In the genomic region with DNA sequence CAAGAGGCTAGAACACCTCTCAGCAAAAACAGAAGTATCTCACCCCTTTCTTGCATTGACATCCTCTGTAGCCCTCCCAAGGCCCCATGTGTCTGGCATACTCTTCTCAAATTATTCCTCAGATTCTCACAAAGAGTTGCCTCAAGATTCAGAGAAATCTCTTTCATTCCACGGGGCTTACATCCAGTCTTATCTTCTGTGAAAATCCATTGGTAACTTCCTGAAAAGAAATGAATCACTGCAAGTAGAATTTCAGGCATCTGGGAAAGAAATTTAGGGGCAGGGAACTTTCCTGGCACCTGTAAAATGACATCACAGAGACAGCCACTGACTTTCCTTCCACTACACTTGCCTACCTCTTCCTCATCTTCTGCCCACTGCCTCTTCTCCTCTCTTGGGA, we compare ENCODE assay signal across 16 cellular contexts.
DNase-seq lines count a peak whose midpoint lies in the region; ATAC-seq and TF ChIP-seq lines count a peak whose summit lies in the region.
"Had no signal": no experiment of that assay in that cellular context is flagged by ENCODE, and none has a peak within 500 bp of the region (broad histone marks: within the 10 kb centered on the region; RNA-seq: fewer than 3 reads in every experiment).

No MANE protein-coding gene starts in this region.

- POLR2A ChIA-PET in BJ (lab: Charles Lee), result no interaction called here

- H3K4me2 ChIP-seq in GM23248 (ENCODE audit: unreplicated experiment) (no peak overlapping the region), mesendoderm (ENCODE audit: low read length) (no peak overlapping the region)

- no peak overlapping the region for H2AK5ac ChIP-seq in mesendoderm (ENCODE audit: low read length)

- H3F3A ChIP-seq in GM23248 (ENCODE audit: insufficient read depth), result no peaks in the 10 kb centered on the region

- no peaks in the 10 kb centered on the region for H3K36me3 ChIP-seq in BJ (ENCODE audit: control insufficient read depth, insufficient read depth, low read length)
- no peaks in the 10 kb centered on the region for H3K36me3 ChIP-seq in GM23248 (ENCODE audit: low read depth)
- no peaks in the 10 kb centered on the region for H3K36me3 ChIP-seq in mesendoderm (ENCODE audit: control insufficient read depth, insufficient read depth, low read length)

- H3K4ac ChIP-seq in mesendoderm (ENCODE audit: low read depth, low read length), result no peak overlapping the region

- H3K9ac ChIP-seq in GM23248 (no peak overlapping the region), mesendoderm (ENCODE audit: low read length) (no peak overlapping the region)

- no peaks in the 10 kb centered on the region for H3K79me1 ChIP-seq in mesendoderm (ENCODE audit: low read length)

- no peaks in the 10 kb centered on the region for H3K9me2 ChIP-seq in GM23248 (ENCODE audit: insufficient read depth)

- DNase-seq in BJ (ENCODE audit: low read depth), result peak; percentile 23
- DNase-seq in GM23248, result peak; percentile 3
- DNase-seq in NCI-H226, result peak; percentile 58
- peak; percentile 73 for DNase-seq in mesendoderm
- DNase-seq in SKM-1 treated with dmso at 0.1 percent for 144 hours (lab: John Stamatoyannopoulos, UW; ENCODE audit: unreplicated experiment), result no peak
- DNase-seq in left cardiac atrium, result no peak
- DNase-seq: 8988T; CD4-positive, alpha-beta memory T cell; DMS79 treated with DMSO at 0.1 percent for 48 hours; GOT3; H9; KG1 had no signal

- in situ Hi-C loops in GM23248 (cut with MboI), result no loop called here

- no peak overlapping the region for H3K18ac ChIP-seq in mesendoderm (ENCODE audit: low read length)

- no peak overlapping the region for H3K27ac ChIP-seq in GM23248
- no peak overlapping the region for H3K27ac ChIP-seq in mesendoderm (ENCODE audit: low read depth, low read length)
- H3K27ac ChIP-seq: C4-2B, HL-60 had no signal

- H2AFZ ChIP-seq in GM23248, result no peak overlapping the region

- intact Hi-C loops in left cardiac atrium (cut with DNase I), result no loop called here

- H2BK5ac ChIP-seq in mesendoderm (ENCODE audit: low read length), result no peak overlapping the region

- H3K4me1 ChIP-seq in GM23248 (ENCODE audit: insufficient read depth) (no peaks in the 10 kb centered on the region), mesendoderm (ENCODE audit: control insufficient read depth, low read depth, low read length) (no peaks in the 10 kb centered on the region)

- no peak overlapping the region for H3K23ac ChIP-seq in mesendoderm (ENCODE audit: low read length)

- H4K8ac ChIP-seq in mesendoderm (ENCODE audit: low read depth, low read length), result no peak overlapping the region

- H4K5ac ChIP-seq in mesendoderm (ENCODE audit: low read length), result no peak overlapping the region

- no peaks in the 10 kb centered on the region for H3K27me3 ChIP-seq in BJ (ENCODE audit: control insufficient read depth, insufficient read depth, low read length)
- H3K27me3 ChIP-seq in GM23248 (replicated peaks; ENCODE audit: insufficient read depth), result no peaks in the 10 kb centered on the region
- no peaks in the 10 kb centered on the region for H3K27me3 ChIP-seq in mesendoderm (ENCODE audit: insufficient read depth, low read length, poor library complexity)

- H3K4me3 ChIP-seq in BJ (ENCODE audit: low read depth, low read length) (no peak overlapping the region), GM23248 (no peak overlapping the region), mesendoderm (ENCODE audit: low read length) (no peak overlapping the region)
- H3K4me3 ChIP-seq: GM12878 had no signal

- H2BK15ac ChIP-seq in mesendoderm (replicated peaks; ENCODE audit: low read depth), result no peak overlapping the region

- no peaks in the 10 kb centered on the region for H4K20me1 ChIP-seq in GM23248 (ENCODE audit: insufficient read depth)

- no peak overlapping the region for H3K56ac ChIP-seq in mesendoderm (ENCODE audit: low read length)

- CTCF ChIA-PET in BJ (lab: Yijun Ruan, JAX), result interaction anchor here (0.8 kb wide), 1 partner anchor 9 kb away, joined by 3 read pairs; no protein-coding TSS in a partner anchor

- ATAC-seq in HG02571 (IDR thresholded peaks at IDR 0.05; ENCODE audit: unreplicated experiment) (no peak), left cardiac atrium (no peak)
- ATAC-seq: GM12878 had no signal

- no peak for TF ChIP-seq CTCF in BJ (IDR thresholded peaks at IDR 0.05; ENCODE audit: insufficient read depth, low read depth, low read length)

- WGBS in GM23248 (ENCODE audit: low coverage in 1 of 2, low lambda C conversion rate in 2 of 2, missing lambda C conversion rate in 2 of 2), 2 experiments, result 0% methylated on average over 1 of the region's 1 CpG
- no CpG with 5 or more reads among the region's 1 CpG for WGBS in mesendoderm (ENCODE audit: extremely low coverage, insufficient coverage, low lambda C conversion rate)

- no peaks in the 10 kb centered on the region for H3K79me2 ChIP-seq in GM23248 (ENCODE audit: insufficient read depth)
- H3K79me2 ChIP-seq in mesendoderm (ENCODE audit: control insufficient read depth, insufficient read depth, low read length), result no peaks in the 10 kb centered on the region

- H2BK120ac ChIP-seq in mesendoderm (ENCODE audit: low read depth, low read length), result no peak overlapping the region

- H3K9me3 ChIP-seq in GM23248 (ENCODE audit: low read depth), result no peaks in the 10 kb centered on the region

Comparison
In these comparisons a context has a peak if more than half of its experiments do, and no peak if none do; other contexts are left out.
1. DNase-seq: peak in BJ (single experiment), GM23248 (single experiment), NCI-H226 (single experiment) and mesendoderm (single experiment); none in SKM-1 treated with dmso at 0.1 percent for 144 hours (single experiment) and left cardiac atrium (single experiment).